1 cellular context compared by ENCODE assay signal in genomic region chr17:17789828-17790672, GRCh38.
TF ChIP-seq lines count a peak whose summit lies in the region.

No MANE protein-coding gene starts in this region.

TF ChIP-seq in HEK293, 187 proteins besides CTCF, POLR2A, EP300 and RAD21 (continued from another document):
- TF ChIP-seq PRDM10 (tag by site-specific recombination; IDR thresholded peaks at IDR 0.05) (peak; percentile 28; the same call in 1 of the 2 replicates), ZNF211 (tag by site-specific recombination; IDR thresholded peaks at IDR 0.05; ENCODE audit: low read depth) (no peak), ZNF48 (tag by site-specific recombination; IDR thresholded peaks at IDR 0.05) (no peak), TRIM28 (IDR thresholded peaks at IDR 0.05; ENCODE audit: borderline replicate concordance, low read length) (no peak), ZNF626 (tag by site-specific recombination; IDR thresholded peaks at IDR 0.05) (no peak), ZNF292 (tag by site-specific recombination; IDR thresholded peaks at IDR 0.05; ENCODE audit: borderline replicate concordance, low read depth) (no peak), ZSCAN23 (tag by site-specific recombination; IDR thresholded peaks at IDR 0.05) (no peak), ZNF513 (tag by site-specific recombination; IDR thresholded peaks at IDR 0.05) (no peak), ZNF146 (tag by site-specific recombination; IDR thresholded peaks at IDR 0.05) (no peak), ZNF449 (tag by site-specific recombination; IDR thresholded peaks at IDR 0.05) (peak; percentile 89), GLIS2 (tag by site-specific recombination; IDR thresholded peaks at IDR 0.05) (no peak)
